ENCODE assay signal across 39 cellular contexts in genomic region chr6:159278626-159279025, GRCh38.
"Had no signal": no experiment of that assay in that cellular context is flagged by ENCODE, and none has a peak within 500 bp of the region (broad histone marks: within the 10 kb centered on the region; RNA-seq: fewer than 3 reads in every experiment).

No MANE protein-coding gene starts in this region.

- ATAC-seq: activated naive CD4-positive, alpha-beta T cell treated with anti-CD3 and anti-CD28 coated beads, Interleukin-2, amount 50 U/mL, for 72 hours; activated naive CD8-positive, alpha-beta T cell treated with anti-CD3 and anti-CD28 coated beads, Interleukin-2, amount 50 U/mL, for 24 hours; activated T-cell treated with anti-CD3 and anti-CD28 coated beads, Interleukin-2, amount 50 U/mL, for 4 hours; activated T-helper 17 cell treated with anti-CD3 and anti-CD28 coated beads, Interleukin-2, amount 50 U/mL, for 72 hours; body of pancreas had no signal

- H3K9me3 ChIP-seq: adrenal gland, ascending aorta, body of pancreas, breast epithelium had no signal

- H3K36me3 Mint-ChIP-seq: activated naive CD4-positive, alpha-beta T cell treated with anti-CD3 and anti-CD28 coated beads, Interleukin-2, amount 10 ng/mL, durations not matched to agents 7 days and 5 days; activated naive CD4-positive, alpha-beta T cell treated with anti-CD3 and anti-CD28 coated beads, Interleukin-2, amount 50 U/mL, for 24 hours; activated naive CD4-positive, alpha-beta T cell treated with anti-CD3 and anti-CD28 coated beads, Interleukin-2, amount 50 U/mL, for 72 hours; activated naive CD8-positive, alpha-beta T cell; activated naive CD8-positive, alpha-beta T cell treated with anti-CD3 and anti-CD28 coated beads for 36 hours; activated naive CD8-positive, alpha-beta T cell treated with anti-CD3 and anti-CD28 coated beads, Interleukin-2, amount 10 ng/mL, durations not matched to agents 7 days and 5 days; brain had no signal

- H3K36me3 ChIP-seq: adrenal gland, ascending aorta, brain microvascular endothelial cell, breast epithelium, cardiac muscle cell had no signal

- FAIRE-seq: astrocyte, bronchial epithelial cell, colon had no signal

- DNase-seq: activated effector memory CD4-positive, alpha-beta T cell treated with anti-CD3 and anti-CD28 coated beads, Interleukin-2, amount 50 U/mL, for 16 hours; activated effector memory CD4-positive, alpha-beta T cell treated with Interleukin-2 at 50 U/mL for 16 hours; activated gamma-delta T cell; activated gamma-delta T cell treated with Interleukin-2 at 50 U/mL for 16 hours; activated naive CD4-positive, alpha-beta T cell; activated naive CD4-positive, alpha-beta T cell treated with anti-CD3 and anti-CD28 coated beads for 36 hours; activated naive CD4-positive, alpha-beta T cell treated with anti-CD3 and anti-CD28 coated beads, Interleukin-2, amount 10 ng/mL, durations not matched to agents 7 days and 5 days; activated naive CD4-positive, alpha-beta T cell treated with anti-CD3 and anti-CD28 coated beads, Interleukin-2, amount 50 U/mL, for 16 hours; activated naive CD4-positive, alpha-beta T cell treated with Interleukin-2 at 50 U/mL for 16 hours; activated naive CD8-positive, alpha-beta T cell treated with anti-CD3 and anti-CD28 coated beads for 36 hours; activated naive CD8-positive, alpha-beta T cell treated with anti-CD3 and anti-CD28 coated beads, Interleukin-2, amount 10 ng/mL, durations not matched to agents 7 days and 5 days; activated naive CD8-positive, alpha-beta T cell treated with anti-CD3 and anti-CD28 coated beads, Interleukin-2, amount 50 U/mL, for 24 hours; activated T-cell treated with anti-CD3 and anti-CD28 coated beads, Interleukin-2, amount 50 U/mL, for 24 hours; activated T-cell treated with anti-CD3 and anti-CD28 coated beads, Interleukin-2, amount 50 U/mL, for 4 hours; activated T-cell treated with anti-CD3 and anti-CD28 coated beads, Interleukin-2, amount 50 U/mL, for 48 hours; adrenal gland; amniotic stem cell; amygdala; anterior cingulate cortex; aorta; body of pancreas; brain microvascular endothelial cell; caudate nucleus; central memory CD4-positive, alpha-beta T cell; cerebellar nuclear complex had no signal

- H3K27ac Mint-ChIP-seq: activated naive CD4-positive, alpha-beta T cell treated with anti-CD3 and anti-CD28 coated beads for 36 hours; activated naive CD4-positive, alpha-beta T cell treated with anti-CD3 and anti-CD28 coated beads, Interleukin-2, amount 10 ng/mL, durations not matched to agents 7 days and 5 days; activated naive CD4-positive, alpha-beta T cell treated with anti-CD3 and anti-CD28 coated beads, Interleukin-2, amount 50 U/mL, for 24 hours; activated naive CD4-positive, alpha-beta T cell treated with anti-CD3 and anti-CD28 coated beads, Interleukin-2, amount 50 U/mL, for 72 hours; activated naive CD8-positive, alpha-beta T cell; activated naive CD8-positive, alpha-beta T cell treated with anti-CD3 and anti-CD28 coated beads for 36 hours; activated naive CD8-positive, alpha-beta T cell treated with anti-CD3 and anti-CD28 coated beads, Interleukin-2, amount 10 ng/mL, durations not matched to agents 7 days and 5 days; activated naive CD8-positive, alpha-beta T cell treated with anti-CD3 and anti-CD28 coated beads, Interleukin-2, amount 50 U/mL, for 24 hours; activated T-cell treated with anti-CD3 and anti-CD28 coated beads, Interleukin-2, amount 50 U/mL, for 24 hours; activated T-helper 1 cell treated with anti-CD3 and anti-CD28 coated beads, Interleukin-12 subunit alpha, Interleukin-12 subunit beta, Interleukin-2, Interleukin-4 antibody, amounts not matched to agents 30 ng/mL and 10 ng/mL and 1 ng/mL, durations not matched to agents 14 hours and 24 hours and 36 hours; activated T-helper 17 cell treated with anti-CD3 and anti-CD28 coated beads, Interleukin-2, amount 50 U/mL, for 72 hours; activated T-helper 2 cell treated with anti-CD3 and anti-CD28 coated beads, Interferon-gamma antibody, Interleukin-2, Interleukin-4, amounts not matched to agents 10 μg/mL and 5 μg/mL and 100 μg/mL, durations not matched to agents 14 hours and 24 hours and 36 hours; brain had no signal

- H3K27me3 ChIP-seq: ascending aorta, body of pancreas, brain microvascular endothelial cell, breast epithelium, cardiac muscle cell had no signal

- H3K9me3 Mint-ChIP-seq: activated naive CD4-positive, alpha-beta T cell treated with anti-CD3 and anti-CD28 coated beads for 36 hours; activated naive CD4-positive, alpha-beta T cell treated with anti-CD3 and anti-CD28 coated beads, Interleukin-2, amount 10 ng/mL, durations not matched to agents 7 days and 5 days; activated naive CD4-positive, alpha-beta T cell treated with anti-CD3 and anti-CD28 coated beads, Interleukin-2, amount 50 U/mL, for 24 hours; activated naive CD4-positive, alpha-beta T cell treated with anti-CD3 and anti-CD28 coated beads, Interleukin-2, amount 50 U/mL, for 72 hours; activated naive CD8-positive, alpha-beta T cell treated with anti-CD3 and anti-CD28 coated beads for 36 hours; activated naive CD8-positive, alpha-beta T cell treated with anti-CD3 and anti-CD28 coated beads, Interleukin-2, amount 10 ng/mL, durations not matched to agents 7 days and 5 days; activated naive CD8-positive, alpha-beta T cell treated with anti-CD3 and anti-CD28 coated beads, Interleukin-2, amount 50 U/mL, for 24 hours; activated T-cell treated with anti-CD3 and anti-CD28 coated beads, Interleukin-2, amount 50 U/mL, for 24 hours; activated T-cell treated with anti-CD3 and anti-CD28 coated beads, Interleukin-2, amount 50 U/mL, for 4 hours; activated T-helper 1 cell treated with anti-CD3 and anti-CD28 coated beads, Interleukin-12 subunit alpha, Interleukin-12 subunit beta, Interleukin-2, Interleukin-4 antibody, amounts not matched to agents 30 ng/mL and 10 ng/mL and 1 ng/mL, durations not matched to agents 14 hours and 24 hours and 36 hours; activated T-helper 17 cell treated with anti-CD3 and anti-CD28 coated beads, Interleukin-2, amount 50 U/mL, for 72 hours; activated T-helper 2 cell treated with anti-CD3 and anti-CD28 coated beads, Interferon-gamma antibody, Interleukin-2, Interleukin-4, amounts not matched to agents 10 μg/mL and 5 μg/mL and 100 μg/mL, durations not matched to agents 14 hours and 24 hours and 36 hours; brain; central memory CD8-positive, alpha-beta T cell had no signal

- H3K27ac ChIP-seq: adrenal gland, ascending aorta, body of pancreas, brain microvascular endothelial cell, breast epithelium, cardiac muscle cell had no signal

- H3K4me3 Mint-ChIP-seq: activated naive CD4-positive, alpha-beta T cell treated with anti-CD3 and anti-CD28 coated beads for 36 hours; activated naive CD4-positive, alpha-beta T cell treated with anti-CD3 and anti-CD28 coated beads, Interleukin-2, amount 10 ng/mL, durations not matched to agents 7 days and 5 days; activated naive CD4-positive, alpha-beta T cell treated with anti-CD3 and anti-CD28 coated beads, Interleukin-2, amount 50 U/mL, for 24 hours; activated naive CD8-positive, alpha-beta T cell; activated naive CD8-positive, alpha-beta T cell treated with anti-CD3 and anti-CD28 coated beads for 36 hours; activated naive CD8-positive, alpha-beta T cell treated with anti-CD3 and anti-CD28 coated beads, Interleukin-2, amount 10 ng/mL, durations not matched to agents 7 days and 5 days; activated naive CD8-positive, alpha-beta T cell treated with anti-CD3 and anti-CD28 coated beads, Interleukin-2, amount 50 U/mL, for 24 hours; activated T-cell treated with anti-CD3 and anti-CD28 coated beads, Interleukin-2, amount 50 U/mL, for 24 hours; activated T-cell treated with anti-CD3 and anti-CD28 coated beads, Interleukin-2, amount 50 U/mL, for 4 hours; activated T-helper 1 cell treated with anti-CD3 and anti-CD28 coated beads, Interleukin-12 subunit alpha, Interleukin-12 subunit beta, Interleukin-2, Interleukin-4 antibody, amounts not matched to agents 30 ng/mL and 10 ng/mL and 1 ng/mL, durations not matched to agents 14 hours and 24 hours and 36 hours; activated T-helper 17 cell treated with anti-CD3 and anti-CD28 coated beads, Interleukin-2, amount 50 U/mL, for 72 hours; brain; central memory CD8-positive, alpha-beta T cell had no signal

- H3K4me3 ChIP-seq: adrenal gland, ascending aorta, body of pancreas, breast epithelium, cardiac muscle cell had no signal

- H3K4me1 Mint-ChIP-seq: activated naive CD4-positive, alpha-beta T cell treated with anti-CD3 and anti-CD28 coated beads, Interleukin-2, amount 10 ng/mL, durations not matched to agents 7 days and 5 days; activated naive CD4-positive, alpha-beta T cell treated with anti-CD3 and anti-CD28 coated beads, Interleukin-2, amount 50 U/mL, for 24 hours; activated naive CD8-positive, alpha-beta T cell treated with anti-CD3 and anti-CD28 coated beads for 36 hours; activated naive CD8-positive, alpha-beta T cell treated with anti-CD3 and anti-CD28 coated beads, Interleukin-2, amount 50 U/mL, for 24 hours; activated T-helper 17 cell treated with anti-CD3 and anti-CD28 coated beads, Interleukin-2, amount 50 U/mL, for 72 hours; brain; central memory CD8-positive, alpha-beta T cell had no signal

- H3K4me1 ChIP-seq: ascending aorta, body of pancreas, breast epithelium had no signal
